In genomic region chr18:48600046-48600745, GRCh38 we compare ENCODE assay signal across 26 cellular contexts.
A peak's percentile ranks its signal among the peaks of the same experiment; 100 is the strongest.
DNase-seq lines count a peak whose midpoint lies in the region; ATAC-seq and TF ChIP-seq lines count a peak whose summit lies in the region.
"Had no signal": no experiment of that assay in that cellular context is flagged by ENCODE, and none has a peak within 500 bp of the region (broad histone marks: within the 10 kb centered on the region; RNA-seq: fewer than 3 reads in every experiment).

No MANE protein-coding gene starts in this region.

- H3K9me3 ChIP-seq in AG04450 (ENCODE audit: control insufficient read depth, insufficient read depth, low read length), result no peaks in the 10 kb centered on the region
- H3K9me3 ChIP-seq in CD4-positive, alpha-beta T cell (ENCODE audit: control insufficient read depth, low read length), result no peaks in the 10 kb centered on the region
- H3K9me3 ChIP-seq: A549, MG63, uterus had no signal

- peak overlapping the region; percentile 92 for H3K27ac Mint-ChIP-seq in nephron progenitor cell
- H3K27ac Mint-ChIP-seq in CD4-positive, alpha-beta T cell, result no peak overlapping the region
- H3K27ac Mint-ChIP-seq in effector memory CD8-positive, alpha-beta T cell, result no peak overlapping the region
- H3K27ac Mint-ChIP-seq: activated CD8-positive, alpha-beta T cell treated with anti-CD3 and anti-CD28 coated beads, Interleukin-2, amount 10 ng/mL, durations not matched to agents 7 days and 5 days; stimulated activated memory B cell treated with anti-CD40 and anti-IgM and Interleukin-4, amounts not matched to agents 10 μg/mL and 1 μg/mL and 100 μg/mL, for 72 hours; T-helper 1 cell treated with Interleukin-12 subunit alpha and Interleukin-12 subunit beta and Interleukin-4 antibody, amounts not matched to agents 30 μg/mL and 1 μg/mL, for 36 hours had no signal

- peaks cover 14% of the 10 kb centered on the region for H3K36me3 Mint-ChIP-seq in nephron progenitor cell (ENCODE audit: low read depth)
- H3K36me3 Mint-ChIP-seq in CD4-positive, alpha-beta T cell (ENCODE audit: low read depth), result no peaks in the 10 kb centered on the region
- H3K36me3 Mint-ChIP-seq in effector memory CD8-positive, alpha-beta T cell (ENCODE audit: insufficient read depth), result no peaks in the 10 kb centered on the region

- no peaks in the 10 kb centered on the region for H3K9me3 Mint-ChIP-seq in nephron progenitor cell
- no peaks in the 10 kb centered on the region for H3K9me3 Mint-ChIP-seq in CD4-positive, alpha-beta T cell
- H3K9me3 Mint-ChIP-seq in effector memory CD8-positive, alpha-beta T cell, result peaks cover 0 to 8% of the 10 kb centered on the region in 2 donors
- H3K9me3 Mint-ChIP-seq: T-helper 1 cell treated with Interleukin-12 subunit alpha and Interleukin-12 subunit beta and Interleukin-4 antibody, amounts not matched to agents 30 μg/mL and 1 μg/mL, for 36 hours had no signal

- peak overlapping the region; percentile 15 for H3K4me3 Mint-ChIP-seq in nephron progenitor cell
- no peak overlapping the region for H3K4me3 Mint-ChIP-seq in CD4-positive, alpha-beta T cell
- no peak overlapping the region for H3K4me3 Mint-ChIP-seq in effector memory CD8-positive, alpha-beta T cell
- H3K4me3 Mint-ChIP-seq: activated CD8-positive, alpha-beta T cell treated with anti-CD3 and anti-CD28 coated beads, Interleukin-2, amount 10 ng/mL, durations not matched to agents 7 days and 5 days; neural crest cell; stimulated activated memory B cell treated with anti-CD40 and anti-IgM and Interleukin-4, amounts not matched to agents 10 μg/mL and 1 μg/mL and 100 μg/mL, for 72 hours; T-helper 1 cell treated with Interleukin-12 subunit alpha and Interleukin-12 subunit beta and Interleukin-4 antibody, amounts not matched to agents 30 μg/mL and 1 μg/mL, for 36 hours had no signal

- peaks cover 3% of the 10 kb centered on the region for H3K27me3 Mint-ChIP-seq in nephron progenitor cell (ENCODE audit: low read depth, poor library complexity)
- no peaks in the 10 kb centered on the region for H3K27me3 Mint-ChIP-seq in CD4-positive, alpha-beta T cell
- H3K27me3 Mint-ChIP-seq in effector memory CD8-positive, alpha-beta T cell, result no peaks in the 10 kb centered on the region
- H3K27me3 Mint-ChIP-seq: stimulated activated memory B cell treated with anti-CD40 and anti-IgM and Interleukin-4, amounts not matched to agents 10 μg/mL and 1 μg/mL and 100 μg/mL, for 72 hours had no signal

- POLR2A ChIA-PET in AG04450 (lab: Yijun Ruan, JAX), result interaction anchor here (1.3 kb wide), 1 partner anchor 13 kb away, joined by 3 read pairs; no protein-coding TSS in a partner anchor
- POLR2A ChIA-PET in CD4-positive, alpha-beta T cell (lab: Charles Lee), result no interaction called here

- no peak for DNase-seq in AG04450 (ENCODE audit: low read depth, low spot score)
- peak; percentile 33 for DNase-seq in amniotic epithelial cell (ENCODE audit: low read depth)
- no peak for DNase-seq in left cardiac atrium
- DNase-seq in nephron progenitor cell, result no peak
- DNase-seq in dedifferentiated amniotic fluid mesenchymal stem cell (ENCODE audit: extremely low spot score), result no peak
- no peak for DNase-seq in activated CD4-positive, CD25-positive, alpha-beta regulatory T cell (lab: John Stamatoyannopoulos, UW)
- no peak for DNase-seq in CD4-positive, alpha-beta T cell
- DNase-seq in effector memory CD8-positive, alpha-beta T cell, result no peak
- DNase-seq: activated CD8-positive, alpha-beta T cell treated with anti-CD3 and anti-CD28 coated beads, Interleukin-2, amount 10 ng/mL, durations not matched to agents 7 days and 5 days; activated gamma-delta T cell treated with Interleukin-2 at 50 U/mL for 16 hours; activated T-cell treated with anti-CD3 and anti-CD28 coated beads for 4 hours; Calu3; dermis blood vessel endothelial cell; MG63; midbrain; stimulated activated CD4-positive, alpha-beta T cell treated with anti-CD3 and anti-CD28 coated beads, Interleukin-2, amount 100 ng/mL, for 48 hours; uterus had no signal

- no peaks in the 10 kb centered on the region for H3K27me3 ChIP-seq in AG04450 (ENCODE audit: control insufficient read depth, insufficient read depth, low read length)
- no peaks in the 10 kb centered on the region for H3K27me3 ChIP-seq in CD4-positive, alpha-beta T cell (ENCODE audit: control insufficient read depth, insufficient read depth, low read length)
- H3K27me3 ChIP-seq: MG63, uterus had no signal

- peaks cover 54% of the 10 kb centered on the region for H3K4me1 Mint-ChIP-seq in nephron progenitor cell
- no peaks in the 10 kb centered on the region for H3K4me1 Mint-ChIP-seq in CD4-positive, alpha-beta T cell (ENCODE audit: low read depth)
- H3K4me1 Mint-ChIP-seq in effector memory CD8-positive, alpha-beta T cell (ENCODE audit: low read depth in 2 of 2), result peaks cover 0 to 8% of the 10 kb centered on the region in 2 donors
- H3K4me1 Mint-ChIP-seq: stimulated activated memory B cell treated with anti-CD40 and anti-IgM and Interleukin-4, amounts not matched to agents 10 μg/mL and 1 μg/mL and 100 μg/mL, for 72 hours had no signal

- TF ChIP-seq CTCF in AG04450 (IDR thresholded peaks at IDR 0.05; ENCODE audit: low read depth, low read length) (no peak), nephron progenitor cell (IDR thresholded peaks at IDR 0.05) (no peak)
- TF ChIP-seq CTCF in CD4-positive, alpha-beta T cell (IDR thresholded peaks at IDR 0.05), result no peak

- H3K4me3 ChIP-seq in AG04450 (ENCODE audit: low read depth, low read length), result no peak overlapping the region
- H3K4me3 ChIP-seq: A549, GM12878, K562, MG63, skin epidermis, uterus had no signal

- intact Hi-C loops in left cardiac atrium (cut with DNase I), result loop anchor here (5.0 to 10.0 kb wide), 2 partner anchors 55 to 58 kb away; no protein-coding TSS in a partner anchor
- intact Hi-C loops in CD4-positive, alpha-beta T cell (cut with DNase I, micrococcal nuclease), result no loop called here

- CTCF ChIA-PET in AG04450 (lab: Charles Lee), result interaction anchor here (0.6 to 1.5 kb wide), 2 partner anchors 40 to 125 kb away, joined by 3 to 4 read pairs; no protein-coding TSS in a partner anchor
- CTCF ChIA-PET in CD4-positive, alpha-beta T cell (lab: Charles Lee), result no interaction called here

- H3K27ac ChIP-seq in AG04450 (ENCODE audit: low read depth, low read length), result peak overlapping the region; percentile 21
- no peak overlapping the region for H3K27ac ChIP-seq in CD4-positive, alpha-beta T cell (ENCODE audit: low read depth, low read length)
- H3K27ac ChIP-seq: A549, uterus had no signal

- ATAC-seq in left cardiac atrium, result peak; percentile 43 to 63
- no peak for ATAC-seq in CD4-positive, alpha-beta T cell (ENCODE audit: poor library complexity)
- no peak for ATAC-seq in effector memory CD8-positive, alpha-beta T cell (replicated peaks)
- ATAC-seq: A549; activated CD8-positive, alpha-beta T cell treated with anti-CD3 and anti-CD28 coated beads, Interleukin-2, amount 10 ng/mL, durations not matched to agents 7 days and 5 days; GM12878; K562; left lobe of liver; Panc1; stimulated activated memory B cell treated with anti-CD40 and anti-IgM and Interleukin-4, amounts not matched to agents 10 μg/mL and 1 μg/mL and 100 μg/mL, for 72 hours had no signal

Comparison
In these comparisons a context has a peak if more than half of its experiments do, and no peak if none do; other contexts are left out.
1. ATAC-seq: peak in left cardiac atrium (2 of 2); none in CD4-positive, alpha-beta T cell (single experiment) and effector memory CD8-positive, alpha-beta T cell (single experiment).
2. intact Hi-C loops: an anchor here in left cardiac atrium (5.0 to 10.0 kb wide); none called in CD4-positive, alpha-beta T cell.